37 cellular contexts compared by ENCODE assay signal in the genomic region with DNA sequence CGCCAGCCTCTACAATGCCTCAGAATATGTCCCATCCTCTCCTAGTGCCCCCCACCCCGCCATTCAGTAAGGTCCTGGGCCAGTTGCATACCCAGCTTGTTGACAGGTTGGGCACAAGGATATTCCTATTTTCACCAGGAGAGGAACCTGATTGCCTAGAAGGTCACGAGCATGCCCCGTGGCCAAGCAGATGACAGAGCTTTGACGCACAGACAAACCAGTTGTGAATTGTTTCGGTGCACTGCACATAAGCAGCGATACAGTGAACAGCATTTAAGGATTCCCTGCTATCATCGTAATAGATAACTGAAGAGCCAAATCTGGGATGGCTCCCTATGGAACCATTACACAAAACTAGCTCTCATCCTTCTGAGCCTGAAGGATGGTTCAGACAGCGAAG. TPM values are rescaled to one million over a fixed set of nuclear protein-coding genes. Genes with fewer than 3 reads are reported as not detected.
"Had no signal": no experiment of that assay in that cellular context is flagged by ENCODE, and none has a peak within 500 bp of the region (broad histone marks: within the 10 kb centered on the region; RNA-seq: fewer than 3 reads in every experiment).

No MANE protein-coding gene starts in this region.

- DNase-seq: Karpas-422, Kasumi-1, MG63, MM.1S, MV-4-11, NCI-H1048, NCI-H1092, NCI-H1092 treated with DMSO at 0.1 percent for 48 hours, NCI-H1105, NCI-H1105 treated with DMSO at 0.1 percent for 48 hours, NCI-H1417, NCI-H1417 treated with DMSO at 0.1 percent for 48 hours, NCI-H1436, NCI-H1436 treated with DMSO at 0.1 percent for 48 hours, NCI-H146, NCI-H1694, NCI-H1694 treated with DMSO at 0.1 percent for 48 hours, NCI-H187, NCI-H187 treated with DMSO at 0.1 percent for 48 hours, NCI-H1930, NCI-H2029, NCI-H2029 treated with DMSO at 0.1 percent for 48 hours, NCI-H2081, NCI-H2081 treated with DMSO at 0.1 percent for 48 hours, NCI-H2107, NCI-H2171, NCI-H2171 treated with DMSO at 0.1 percent for 48 hours, NCI-H2227 treated with DMSO at 0.1 percent for 48 hours, NCI-H226, NCI-H345, NCI-H446, NCI-H446 treated with DMSO at 0.1 percent for 48 hours, NCI-H510A had no signal

RNA-seq across cellular contexts. Expression of gene LELP1, which starts 3.4 kb away (rescaled TPM):
- total RNA-seq: LHCN-M2, M059J, MCF 10A, NCI-H460 had no signal

RNA-seq across cellular contexts. Expression of gene PRR9, which starts 10.8 kb away (rescaled TPM):
- total RNA-seq: LHCN-M2, M059J, MCF 10A, NCI-H460 had no signal

RNA-seq across cellular contexts. Expression of gene LORICRIN, which starts 52.9 kb away (rescaled TPM):
- total RNA-seq: LHCN-M2, M059J, MCF 10A, NCI-H460 had no signal

RNA-seq across cellular contexts. Expression of gene SPRR2G, which starts 55.9 kb away (rescaled TPM):
- total RNA-seq: LHCN-M2, M059J, MCF 10A, NCI-H460 had no signal
